24 cellular contexts compared by ENCODE assay signal in genomic region chr10:22410394-22410793, GRCh38.
DNase-seq lines count a peak whose midpoint lies in the region; ATAC-seq, FAIRE-seq and TF ChIP-seq lines count a peak whose summit lies in the region.
"Had no signal": no experiment of that assay in that cellular context is flagged by ENCODE, and none has a peak within 500 bp of the region (broad histone marks: within the 10 kb centered on the region; RNA-seq: fewer than 3 reads in every experiment).

No MANE protein-coding gene starts in this region.

- peaks cover 4% of the 10 kb centered on the region; the same call in 1 of the 3 replicates for H3K36me3 ChIP-seq in K562 (ENCODE audit: control insufficient read depth, insufficient read depth, low read length)
- H3K36me3 ChIP-seq: BE2C had no signal

- CTCF ChIA-PET in K562 (lab: Yijun Ruan, JAX; ENCODE audit: low intra/inter-chr PET ratio), result interaction anchor here (0.6 kb wide), 1 partner anchor 595 kb away, joined by 4 read pairs; no protein-coding TSS in a partner anchor

- no peaks in the 10 kb centered on the region for H3K36me3 Mint-ChIP-seq in stimulated activated effector memory CD8-positive, alpha-beta T cell treated with anti-CD3 and anti-CD28 coated beads, Interleukin-12 subunit alpha, Interleukin-12 subunit beta, amount 100 ng/mL, for 72 hours
- H3K36me3 Mint-ChIP-seq: CD14-positive monocyte; CD8-positive, alpha-beta T cell had no signal

- no peak for TF ChIP-seq EP300 in K562 (IDR thresholded peaks at IDR 0.05; ENCODE audit: low read length)

- 6% methylated on average over 1 of the region's 1 CpG for WGBS in K562 (ENCODE audit: insufficient coverage, low coverage, missing lambda C conversion rate)

- peak overlapping the region; percentile 34; the same call in 1 of the 2 replicates for H3K4me2 ChIP-seq in K562 (ENCODE audit: insufficient read depth, low read length)
- H3K4me2 ChIP-seq: BLaER1 had no signal

- H3K27me3 ChIP-seq in K562 (ENCODE audit: control insufficient read depth in 2 of 2, insufficient read depth in 2 of 2, low read length in 2 of 2), result no peaks in the 10 kb centered on the region
- H3K27me3 ChIP-seq: BE2C, BLaER1 had no signal

- no peak overlapping the region for H3K27ac Mint-ChIP-seq in stimulated activated effector memory CD8-positive, alpha-beta T cell treated with anti-CD3 and anti-CD28 coated beads, Interleukin-12 subunit alpha, Interleukin-12 subunit beta, amount 100 ng/mL, for 72 hours
- H3K27ac Mint-ChIP-seq: CD4-positive, alpha-beta T cell; CD8-positive, alpha-beta T cell had no signal

- DNase-seq in K562 (ENCODE audit: extremely low read depth in 1 of 4, low spot score in 3 of 4), result peak in 1 of 4 experiments; percentile 39
- no peak for DNase-seq in stimulated activated effector memory CD8-positive, alpha-beta T cell treated with anti-CD3 and anti-CD28 coated beads, Interleukin-12 subunit alpha, Interleukin-12 subunit beta, amount 100 ng/mL, for 72 hours (ENCODE audit: low spot score in 2 of 2)
- no peak for DNase-seq in CD1c-positive myeloid dendritic cell (ENCODE audit: extremely low spot score)
- no peak for DNase-seq in GM03348 (ENCODE audit: low spot score)
- no peak for DNase-seq in hypothalamus (lab: John Stamatoyannopoulos, UW)
- DNase-seq: 8988T; ACHN; BE2C; C1 segment of cervical spinal cord; Caco-2; Calu3; CD4-positive, alpha-beta T cell; CD8-positive, alpha-beta T cell; DMS79 treated with DMSO at 0.1 percent for 48 hours; GF-D8 had no signal

- no peak overlapping the region for H3K4me3 ChIP-seq in K562
- H3K4me3 ChIP-seq: BLaER1, GM12878 had no signal

- POLR2A ChIA-PET in K562 (lab: Yijun Ruan, JAX), result interaction anchor here (0.7 to 1.3 kb wide), 3 partner anchors 11 to 151 kb away, joined by 3 to 7 read pairs (median 3); no protein-coding TSS in a partner anchor

- no peak for FAIRE-seq in K562 (lab: Jason Lieb, UNC)
- FAIRE-seq: A204.1, D721Med, G401.6, GM12878, GM12892, GM18507 had no signal

- no peaks in the 10 kb centered on the region; the same call in 1 of the 2 replicates for H3K9me3 ChIP-seq in K562 (replicated peaks; ENCODE audit: control insufficient read depth, insufficient read depth, low read depth, low read length)
- H3K9me3 ChIP-seq: BE2C, BLaER1, Caco-2 had no signal

- no peaks in the 10 kb centered on the region for H3K9me3 Mint-ChIP-seq in stimulated activated effector memory CD8-positive, alpha-beta T cell treated with anti-CD3 and anti-CD28 coated beads, Interleukin-12 subunit alpha, Interleukin-12 subunit beta, amount 100 ng/mL, for 72 hours
- H3K9me3 Mint-ChIP-seq: CD4-positive, alpha-beta T cell had no signal

- H3K27ac ChIP-seq in K562 (ENCODE audit: extremely low read depth, low read depth, low read length), result peak overlapping the region; percentile 28; the same call in 2 of the 3 replicates
- H3K27ac ChIP-seq: BLaER1 had no signal

- no peaks in the 10 kb centered on the region for H4K20me1 ChIP-seq in K562 (replicated peaks; ENCODE audit: control insufficient read depth, insufficient read depth, low read length)
- H4K20me1 ChIP-seq: BLaER1 had no signal

- no peak overlapping the region for H3K4me3 Mint-ChIP-seq in stimulated activated effector memory CD8-positive, alpha-beta T cell treated with anti-CD3 and anti-CD28 coated beads, Interleukin-12 subunit alpha, Interleukin-12 subunit beta, amount 100 ng/mL, for 72 hours
- H3K4me3 Mint-ChIP-seq: CD14-positive monocyte; CD4-positive, alpha-beta T cell; CD8-positive, alpha-beta T cell had no signal

- no peak for TF ChIP-seq POLR2A in K562 (conservative IDR thresholded peaks at IDR 0.05)

- TF ChIP-seq RAD21 in K562 (CRISPR knock-in tag; conservative IDR thresholded peaks at IDR 0.05 in 1 of 2, IDR thresholded peaks at IDR 0.05 in 1 of 2), result no peak

- TF ChIP-seq CTCF in K562 (IDR thresholded peaks at IDR 0.05 in 2 of 3, conservative IDR thresholded peaks at IDR 0.05 in 1 of 3; ENCODE audit: insufficient read depth in 2 of 3, low read depth in 1 of 3, low read length in 3 of 3), result no peak

- intact Hi-C loops in K562 (cut with micrococcal nuclease), result no loop called here

- no peaks in the 10 kb centered on the region for H3K4me1 Mint-ChIP-seq in stimulated activated effector memory CD8-positive, alpha-beta T cell treated with anti-CD3 and anti-CD28 coated beads, Interleukin-12 subunit alpha, Interleukin-12 subunit beta, amount 100 ng/mL, for 72 hours
- H3K4me1 Mint-ChIP-seq: CD14-positive monocyte had no signal

- BruUV-seq in K562 (replicated peaks; lab: Mats Ljungman, UMichigan), result no TSS peak

- H3K9me1 ChIP-seq in K562 (ENCODE audit: control insufficient read depth, insufficient read depth, low read length), result no peaks in the 10 kb centered on the region

- peak overlapping the region; percentile 41 for H2AFZ ChIP-seq in K562 (ENCODE audit: low read depth, low read length)

- H3K4me1 ChIP-seq in K562 (replicated peaks in 1 of 2; ENCODE audit: control insufficient read depth in 2 of 2, insufficient read depth in 2 of 2, low read length in 2 of 2), result peaks cover 0 to 18% of the 10 kb centered on the region in 2 experiments; a peak in 2 of 5 replicates
- H3K4me1 ChIP-seq: BE2C, BLaER1, Caco-2 had no signal

- H3K79me2 ChIP-seq in K562 (ENCODE audit: control insufficient read depth, insufficient read depth, low read length), result no peaks in the 10 kb centered on the region; the same call in 2 of the 3 replicates

- in situ Hi-C loops in K562 (cut with MboI), result no loop called here

- H3K9ac ChIP-seq in K562 (ENCODE audit: insufficient read depth in 1 of 2, low read depth in 2 of 2, low read length in 2 of 2), result peak overlapping the region in 1 of 2 experiments; percentile 11; a peak in 1 of 4 replicates
- H3K9ac ChIP-seq: BLaER1 had no signal

- ATAC-seq in HG02610 (IDR thresholded peaks at IDR 0.05; ENCODE audit: unreplicated experiment) (peak; percentile 55), K562 (peak; percentile 83)
- peak; percentile 53 for ATAC-seq in stimulated activated effector memory CD8-positive, alpha-beta T cell treated with anti-CD3 and anti-CD28 coated beads, Interleukin-12 subunit alpha, Interleukin-12 subunit beta, amount 100 ng/mL, for 72 hours
- ATAC-seq: CD8-positive, alpha-beta T cell; GM12878 had no signal

TF ChIP-seq in K562, 482 proteins besides CTCF, POLR2A, EP300 and RAD21 (continues in another document):
- TF ChIP-seq TOE1 (IDR thresholded peaks at IDR 0.05; ENCODE audit: borderline replicate concordance) (no peak), TOE1 (CRISPR knock-in tag; IDR thresholded peaks at IDR 0.05; ENCODE audit: borderline replicate concordance, low read depth) (no peak), E2F4 (CRISPR knock-in tag; IDR thresholded peaks at IDR 0.05; ENCODE audit: low read depth) (no peak), ELF2 (CRISPR knock-in tag; IDR thresholded peaks at IDR 0.05) (no peak), ARID1B (IDR thresholded peaks at IDR 0.05) (no peak), WHSC1 (IDR thresholded peaks at IDR 0.05; ENCODE audit: low read length) (no peak), JUN (IDR thresholded peaks at IDR 0.05; ENCODE audit: borderline replicate concordance, low read depth, low read length) (no peak), JUN (CRISPR knock-in tag; IDR thresholded peaks at IDR 0.05; ENCODE audit: borderline replicate concordance) (no peak), CSDE1 (IDR thresholded peaks at IDR 0.05) (no peak), TAF1 (IDR thresholded peaks at IDR 0.05; ENCODE audit: control insufficient read depth, extremely low read depth, insufficient read depth, low read length, severe bottlenecking) (no peak), FOXP1 (CRISPR knock-in tag; IDR thresholded peaks at IDR 0.05) (no peak), FOXO4 (CRISPR knock-in tag; IDR thresholded peaks at IDR 0.05) (no peak), SETDB1 (IDR thresholded peaks at IDR 0.05; ENCODE audit: low read length) (no peak), ZFP36 (IDR thresholded peaks at IDR 0.05; ENCODE audit: low read depth, low read length, partially characterized antibody) (no peak), RBM14 (IDR thresholded peaks at IDR 0.05; ENCODE audit: borderline replicate concordance, insufficient read depth, low read depth, low read length) (no peak), ZNF586 (CRISPR knock-in tag; conservative IDR thresholded peaks at IDR 0.05) (no peak), ZNF316 (IDR thresholded peaks at IDR 0.05) (peak; percentile 68), HNRNPK (IDR thresholded peaks at IDR 0.05; ENCODE audit: low read depth, low read length, poor library complexity, severe bottlenecking) (no peak), TCFL5 (CRISPR knock-in tag; conservative IDR thresholded peaks at IDR 0.05) (no peak)
